Comparison of ENCODE assay signal across 1 cellular context in the genomic region with DNA sequence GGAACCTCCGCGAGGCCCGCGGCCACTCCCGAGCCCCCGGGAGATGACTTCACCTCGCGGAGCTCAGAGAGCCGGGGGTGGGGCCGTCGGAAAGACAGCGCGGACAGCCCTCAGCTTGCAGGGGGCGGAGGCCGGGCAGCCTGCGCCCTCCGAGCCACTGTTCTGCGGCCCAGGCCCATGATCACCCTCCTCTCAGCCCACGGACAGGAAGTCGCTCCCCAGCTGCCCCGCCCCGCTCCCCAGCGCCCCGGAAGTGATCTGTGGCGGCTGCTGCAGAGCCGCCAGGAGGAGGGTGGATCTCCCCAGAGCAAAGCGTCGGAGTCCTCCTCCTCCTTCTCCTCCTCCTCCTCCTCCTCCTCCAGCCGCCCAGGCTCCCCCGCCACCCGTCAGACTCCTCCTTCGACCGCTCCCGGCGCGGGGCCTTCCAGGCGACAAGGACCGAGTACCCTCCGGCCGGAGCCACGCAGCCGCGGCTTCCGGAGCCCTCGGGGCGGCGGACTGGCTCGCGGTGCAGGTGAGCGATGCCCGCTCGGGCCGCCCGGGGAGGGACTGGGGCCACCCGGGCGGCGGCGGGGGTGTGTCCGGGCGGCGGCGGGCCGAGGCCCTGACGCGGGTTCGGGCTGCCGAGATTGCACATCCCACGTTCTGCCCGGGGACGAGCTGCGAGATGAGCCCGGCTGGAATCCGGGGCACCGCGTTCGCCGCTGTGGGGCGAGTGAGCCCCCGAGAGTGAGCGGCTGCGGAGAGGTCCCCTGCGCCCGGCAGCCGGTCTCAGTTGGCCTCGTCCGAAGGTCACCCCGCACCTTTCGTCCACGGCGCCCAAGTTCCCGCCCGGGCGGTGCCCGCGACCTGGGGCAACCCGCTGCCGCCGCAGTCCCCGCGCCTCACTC.
TF ChIP-seq lines count a peak whose summit lies in the region.

A gene with protein sequence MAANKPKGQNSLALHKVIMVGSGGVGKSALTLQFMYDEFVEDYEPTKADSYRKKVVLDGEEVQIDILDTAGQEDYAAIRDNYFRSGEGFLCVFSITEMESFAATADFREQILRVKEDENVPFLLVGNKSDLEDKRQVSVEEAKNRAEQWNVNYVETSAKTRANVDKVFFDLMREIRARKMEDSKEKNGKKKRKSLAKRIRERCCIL (plus strand): TSS at position 261 of the 890 bp plus-strand sequence. CDS start 63,096 bp downstream, outside the sequence.

TF ChIP-seq in SK-N-SH, 30 proteins besides CTCF, POLR2A, EP300 and RAD21 (continued from another document):
- TF ChIP-seq, protein P1, sequence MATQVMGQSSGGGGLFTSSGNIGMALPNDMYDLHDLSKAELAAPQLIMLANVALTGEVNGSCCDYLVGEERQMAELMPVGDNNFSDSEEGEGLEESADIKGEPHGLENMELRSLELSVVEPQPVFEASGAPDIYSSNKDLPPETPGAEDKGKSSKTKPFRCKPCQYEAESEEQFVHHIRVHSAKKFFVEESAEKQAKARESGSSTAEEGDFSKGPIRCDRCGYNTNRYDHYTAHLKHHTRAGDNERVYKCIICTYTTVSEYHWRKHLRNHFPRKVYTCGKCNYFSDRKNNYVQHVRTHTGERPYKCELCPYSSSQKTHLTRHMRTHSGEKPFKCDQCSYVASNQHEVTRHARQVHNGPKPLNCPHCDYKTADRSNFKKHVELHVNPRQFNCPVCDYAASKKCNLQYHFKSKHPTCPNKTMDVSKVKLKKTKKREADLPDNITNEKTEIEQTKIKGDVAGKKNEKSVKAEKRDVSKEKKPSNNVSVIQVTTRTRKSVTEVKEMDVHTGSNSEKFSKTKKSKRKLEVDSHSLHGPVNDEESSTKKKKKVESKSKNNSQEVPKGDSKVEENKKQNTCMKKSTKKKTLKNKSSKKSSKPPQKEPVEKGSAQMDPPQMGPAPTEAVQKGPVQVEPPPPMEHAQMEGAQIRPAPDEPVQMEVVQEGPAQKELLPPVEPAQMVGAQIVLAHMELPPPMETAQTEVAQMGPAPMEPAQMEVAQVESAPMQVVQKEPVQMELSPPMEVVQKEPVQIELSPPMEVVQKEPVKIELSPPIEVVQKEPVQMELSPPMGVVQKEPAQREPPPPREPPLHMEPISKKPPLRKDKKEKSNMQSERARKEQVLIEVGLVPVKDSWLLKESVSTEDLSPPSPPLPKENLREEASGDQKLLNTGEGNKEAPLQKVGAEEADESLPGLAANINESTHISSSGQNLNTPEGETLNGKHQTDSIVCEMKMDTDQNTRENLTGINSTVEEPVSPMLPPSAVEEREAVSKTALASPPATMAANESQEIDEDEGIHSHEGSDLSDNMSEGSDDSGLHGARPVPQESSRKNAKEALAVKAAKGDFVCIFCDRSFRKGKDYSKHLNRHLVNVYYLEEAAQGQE (IDR thresholded peaks at IDR 0.05; ENCODE audit: low read depth, low read length), result no peak; the same call in none of the 2 replicates
- TF ChIP-seq FOSL2 (IDR thresholded peaks at IDR 0.05; ENCODE audit: borderline replicate concordance, low read depth) (no peak), JUND (IDR thresholded peaks at IDR 0.05) (no peak), YY1 (IDR thresholded peaks at IDR 0.05; ENCODE audit: low read depth) (peak; percentile 89), MEF2A (IDR thresholded peaks at IDR 0.05; ENCODE audit: borderline replicate concordance, low read depth) (no peak), SIN3A (IDR thresholded peaks at IDR 0.05; ENCODE audit: borderline replicate concordance, low read depth, low read length) (no peak; the same call in 1 of the 2 replicates), GATA2 (CRISPR knock-in tag; IDR thresholded peaks at IDR 0.05) (no peak), FOXJ3 (CRISPR knock-in tag; IDR thresholded peaks at IDR 0.05) (no peak), CHD2 (IDR thresholded peaks at IDR 0.05; ENCODE audit: low read length, partially characterized antibody) (peak; percentile 86), EZH2phosphoT487 (IDR thresholded peaks at IDR 0.05; ENCODE audit: borderline replicate concordance, low read depth) (no peak), RFX5 (IDR thresholded peaks at IDR 0.05; ENCODE audit: low read length) (peak; percentile 66)
- TF ChIP-seq, protein P2, sequence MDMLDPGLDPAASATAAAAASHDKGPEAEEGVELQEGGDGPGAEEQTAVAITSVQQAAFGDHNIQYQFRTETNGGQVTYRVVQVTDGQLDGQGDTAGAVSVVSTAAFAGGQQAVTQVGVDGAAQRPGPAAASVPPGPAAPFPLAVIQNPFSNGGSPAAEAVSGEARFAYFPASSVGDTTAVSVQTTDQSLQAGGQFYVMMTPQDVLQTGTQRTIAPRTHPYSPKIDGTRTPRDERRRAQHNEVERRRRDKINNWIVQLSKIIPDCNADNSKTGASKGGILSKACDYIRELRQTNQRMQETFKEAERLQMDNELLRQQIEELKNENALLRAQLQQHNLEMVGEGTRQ (IDR thresholded peaks at IDR 0.05; ENCODE audit: borderline replicate concordance, low read depth, low read length), result no peak
- TF ChIP-seq, protein P3, sequence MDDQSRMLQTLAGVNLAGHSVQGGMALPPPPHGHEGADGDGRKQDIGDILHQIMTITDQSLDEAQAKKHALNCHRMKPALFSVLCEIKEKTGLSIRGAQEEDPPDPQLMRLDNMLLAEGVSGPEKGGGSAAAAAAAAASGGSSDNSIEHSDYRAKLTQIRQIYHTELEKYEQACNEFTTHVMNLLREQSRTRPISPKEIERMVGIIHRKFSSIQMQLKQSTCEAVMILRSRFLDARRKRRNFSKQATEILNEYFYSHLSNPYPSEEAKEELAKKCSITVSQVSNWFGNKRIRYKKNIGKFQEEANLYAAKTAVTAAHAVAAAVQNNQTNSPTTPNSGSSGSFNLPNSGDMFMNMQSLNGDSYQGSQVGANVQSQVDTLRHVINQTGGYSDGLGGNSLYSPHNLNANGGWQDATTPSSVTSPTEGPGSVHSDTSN (IDR thresholded peaks at IDR 0.05), result peak; percentile 32
